In the genomic region with DNA sequence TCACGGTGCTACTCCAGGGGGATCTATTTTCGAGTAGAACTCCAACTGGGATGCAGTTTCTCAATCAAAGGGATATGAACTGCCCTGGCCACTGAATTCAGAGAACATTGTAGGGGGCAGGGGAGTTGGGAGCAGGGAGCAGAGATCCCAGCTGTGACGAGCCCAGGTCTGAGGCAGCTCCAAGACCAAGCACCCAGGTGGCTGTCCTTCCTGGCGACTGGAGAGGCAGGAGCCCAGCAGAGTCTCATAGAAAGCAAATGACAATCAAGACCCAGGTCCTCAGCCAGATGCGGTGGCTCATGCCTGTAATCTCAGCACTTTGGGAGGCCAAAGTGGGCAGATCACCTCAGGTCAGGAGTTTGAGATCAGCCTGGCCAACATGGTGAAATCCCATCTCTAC, we compare ENCODE assay signal across 13 cellular contexts.
DNase-seq lines count a peak whose midpoint lies in the region; ATAC-seq and TF ChIP-seq lines count a peak whose summit lies in the region.
"Had no signal": no experiment of that assay in that cellular context is flagged by ENCODE, and none has a peak within 500 bp of the region (broad histone marks: within the 10 kb centered on the region; RNA-seq: fewer than 3 reads in every experiment).

No MANE protein-coding gene starts in this region.

- H3K4me1 ChIP-seq in osteoblast (ENCODE audit: insufficient read depth, low read length), result peaks cover 25% of the 10 kb centered on the region
- no peaks in the 10 kb centered on the region for H3K4me1 ChIP-seq in effector memory CD4-positive, alpha-beta T cell (ENCODE audit: control insufficient read depth, insufficient read depth, low read length, poor library complexity, severe bottlenecking)

- H3K4me3 ChIP-seq in osteoblast (ENCODE audit: insufficient read depth, low read length), result no peak overlapping the region
- no peak overlapping the region for H3K4me3 ChIP-seq in effector memory CD4-positive, alpha-beta T cell (ENCODE audit: insufficient read depth, low read depth, low read length, poor library complexity, severe bottlenecking)

- no peaks in the 10 kb centered on the region for H3K79me2 ChIP-seq in osteoblast (ENCODE audit: insufficient read depth, low read length)

- no peak overlapping the region for H3K4me2 ChIP-seq in osteoblast (ENCODE audit: insufficient read depth, low read length)

- no peak overlapping the region for H3K27ac ChIP-seq in osteoblast (ENCODE audit: low read depth, low read length)
- no peak overlapping the region for H3K27ac ChIP-seq in effector memory CD4-positive, alpha-beta T cell (ENCODE audit: insufficient read depth, low read length, poor library complexity, severe bottlenecking)

- no peak overlapping the region for H2AFZ ChIP-seq in osteoblast (ENCODE audit: low read length)

- no peak for ATAC-seq in left ventricle myocardium superior
- no peak for ATAC-seq in central memory CD8-positive, alpha-beta T cell (replicated peaks; ENCODE audit: extremely low read depth, poor library complexity, severe bottlenecking)

- H3K36me3 Mint-ChIP-seq in central memory CD8-positive, alpha-beta T cell (ENCODE audit: insufficient read depth), result peaks cover 5% of the 10 kb centered on the region

- no peaks in the 10 kb centered on the region for H3K27me3 ChIP-seq in osteoblast (ENCODE audit: insufficient read depth, low read length)
- H3K27me3 ChIP-seq in effector memory CD4-positive, alpha-beta T cell (replicated peaks; ENCODE audit: control insufficient read depth, insufficient read depth, low read length, poor library complexity, severe bottlenecking), result no peaks in the 10 kb centered on the region

- no peaks in the 10 kb centered on the region for H3K27me3 Mint-ChIP-seq in central memory CD8-positive, alpha-beta T cell

- H3K4me1 Mint-ChIP-seq in central memory CD8-positive, alpha-beta T cell, result no peaks in the 10 kb centered on the region

- H3K9me3 Mint-ChIP-seq in central memory CD8-positive, alpha-beta T cell, result no peaks in the 10 kb centered on the region

- peak; percentile 16 for DNase-seq in left ventricle myocardium superior
- DNase-seq in cardiac septum (ENCODE audit: low spot score), result no peak
- DNase-seq in central memory CD8-positive, alpha-beta T cell (ENCODE audit: low spot score in 2 of 2), result no peak
- DNase-seq in osteoblast (ENCODE audit: insufficient read length, low spot score, missing footprints), result peak; percentile 21
- DNase-seq in effector memory CD4-positive, alpha-beta T cell, result no peak
- no peak for DNase-seq in KG1 (lab: John Stamatoyannopoulos, UW)
- DNase-seq in NCI-H146 treated with DMSO at 0.1 percent for 48 hours (lab: John Stamatoyannopoulos, UW; ENCODE audit: unreplicated experiment), result no peak
- DNase-seq: ACHN, C1 segment of cervical spinal cord, DMS79, NCI-H1105, NCI-H1694 treated with DMSO at 0.1 percent for 48 hours, Right ventricle myocardium superior had no signal

- H3K36me3 ChIP-seq in osteoblast (ENCODE audit: insufficient read depth, low read length), result no peaks in the 10 kb centered on the region
- H3K36me3 ChIP-seq in effector memory CD4-positive, alpha-beta T cell (ENCODE audit: control insufficient read depth, insufficient read depth, low read length), result no peaks in the 10 kb centered on the region

- H3K4me3 Mint-ChIP-seq in central memory CD8-positive, alpha-beta T cell, result no peak overlapping the region

- peak overlapping the region; percentile 1 for H3K27ac Mint-ChIP-seq in central memory CD8-positive, alpha-beta T cell (ENCODE audit: low read depth)

- H4K20me1 ChIP-seq in osteoblast (ENCODE audit: insufficient read depth, low read length), result peaks cover 4% of the 10 kb centered on the region

- H3K9me3 ChIP-seq in osteoblast (ENCODE audit: low read depth, low read length), result no peaks in the 10 kb centered on the region
- H3K9me3 ChIP-seq in effector memory CD4-positive, alpha-beta T cell (ENCODE audit: control insufficient read depth, low read length), result no peaks in the 10 kb centered on the region

- intact Hi-C loops in left ventricle myocardium superior (cut with micrococcal nuclease) (no loop called here), cardiac septum (cut with DNase I) (loop anchor here (10.0 kb wide), 1 partner anchor 375 kb away; no protein-coding TSS in a partner anchor)

- TF ChIP-seq CTCF in osteoblast (IDR thresholded peaks at IDR 0.05; ENCODE audit: extremely low read depth, low read depth, low read length), result no peak

Comparison
In these comparisons a context has a peak if more than half of its experiments do, and no peak if none do; other contexts are left out.
1. DNase-seq: peak in left ventricle myocardium superior (single experiment) and osteoblast (single experiment); none in cardiac septum (single experiment), central memory CD8-positive, alpha-beta T cell (0 of 2), effector memory CD4-positive, alpha-beta T cell (0 of 3), KG1 (single experiment) and NCI-H146 treated with DMSO at 0.1 percent for 48 hours (single experiment).